ENCODE assay signal across 2 cellular contexts in genomic region chr12:26698186-26698585, GRCh38.
TF ChIP-seq lines count a peak whose summit lies in the region.

No MANE protein-coding gene starts in this region.

TF ChIP-seq in HEK293, 187 proteins besides CTCF, POLR2A, EP300 and RAD21:
- TF ChIP-seq ZNF692 (tag by site-specific recombination; IDR thresholded peaks at IDR 0.05) (no peak), ZNF138 (tag by site-specific recombination; IDR thresholded peaks at IDR 0.05; ENCODE audit: borderline replicate concordance) (no peak), GLI4 (tag by site-specific recombination; IDR thresholded peaks at IDR 0.05) (no peak), ZNF146 (tag by site-specific recombination; IDR thresholded peaks at IDR 0.05) (peak; percentile 87), ZNF639 (tag by site-specific recombination; IDR thresholded peaks at IDR 0.05) (no peak), PBX3 (CRISPR knock-in tag; IDR thresholded peaks at IDR 0.05) (no peak), ZNF184 (tag by site-specific recombination; IDR thresholded peaks at IDR 0.05) (no peak)
TF ChIP-seq in HEK293: peak in this region for 1.

TF ChIP-seq in endothelial cell of umbilical vein, 7 proteins besides CTCF, POLR2A, EP300 and RAD21 (continued from another document):
- no peak for TF ChIP-seq MYC (IDR thresholded peaks at IDR 0.05; ENCODE audit: low read depth, low read length)
